ENCODE assay signal across 8 cellular contexts in genomic region chr9:112074250-112075008, GRCh38.
A peak's percentile ranks its signal among the peaks of the same experiment; 100 is the strongest.
DNase-seq lines count a peak whose midpoint lies in the region; ATAC-seq and TF ChIP-seq lines count a peak whose summit lies in the region.

No MANE protein-coding gene starts in this region.

- H3K36me3 ChIP-seq in DOHH2 (ENCODE audit: control insufficient read depth, low read length) (no peaks in the 10 kb centered on the region), NT2/D1 (ENCODE audit: insufficient read depth, insufficient read length, low read length) (peaks cover 10% of the 10 kb centered on the region)

- peaks cover 27 to 32% of the 10 kb centered on the region in 2 donors for H3K4me1 Mint-ChIP-seq in natural killer cell treated with Interleukin-12 subunit alpha and Interleukin-12 subunit beta and Interleukin-15 and Interleukin-18, amount 100 ng/mL, for 72 hours (ENCODE audit: low read depth in 2 of 2)

- peak overlapping the region; percentile 40 for H3K4me3 Mint-ChIP-seq in natural killer cell treated with Interleukin-12 subunit alpha and Interleukin-12 subunit beta and Interleukin-15 and Interleukin-18, amount 100 ng/mL, for 72 hours

- no peaks in the 10 kb centered on the region for H4K20me1 ChIP-seq in DOHH2 (ENCODE audit: control insufficient read depth, insufficient read depth, low read depth, low read length)

- H3K9ac ChIP-seq in NT2/D1 (ENCODE audit: insufficient read length, low read depth), result peak overlapping the region; percentile 6

- DNase-seq in NT2/D1 (ENCODE audit: low read depth, low spot score) (no peak), activated T-cell treated with anti-CD3 and anti-CD28 coated beads for 24 hours (ENCODE audit: low read depth) (peak; percentile 64), COR-L47 (lab: John Stamatoyannopoulos, UW) (no peak)
- DNase-seq in natural killer cell treated with Interleukin-12 subunit alpha and Interleukin-12 subunit beta and Interleukin-15 and Interleukin-18, amount 100 ng/mL, for 72 hours (ENCODE audit: low spot score), result peak; percentile 68
- DNase-seq in stimulated activated naive CD8-positive, alpha-beta T cell treated with anti-CD3 and anti-CD28 coated beads, Interleukin-15, Interleukin-2, amounts not matched to agents 100 U/mL and 50 U/mL, for 24 hours, result peak; percentile 79

- H3K4me1 ChIP-seq in DOHH2 (ENCODE audit: control insufficient read depth, low read length) (peaks cover 45% of the 10 kb centered on the region), NT2/D1 (ENCODE audit: insufficient read depth, insufficient read length) (no peaks in the 10 kb centered on the region)

- ATAC-seq in HG02885 (IDR thresholded peaks at IDR 0.05; ENCODE audit: poor library complexity, unreplicated experiment) (peak; percentile 51), esophagus mucosa (peak; percentile 71)
- ATAC-seq in natural killer cell treated with Interleukin-12 subunit alpha and Interleukin-12 subunit beta and Interleukin-15 and Interleukin-18, amount 100 ng/mL, for 72 hours, result peak; percentile 61 to 72
- ATAC-seq in stimulated activated naive CD8-positive, alpha-beta T cell treated with anti-CD3 and anti-CD28 coated beads, Interleukin-15, Interleukin-2, amounts not matched to agents 100 U/mL and 50 U/mL, for 24 hours, result peak; percentile 78

- H3K27ac Mint-ChIP-seq in natural killer cell treated with Interleukin-12 subunit alpha and Interleukin-12 subunit beta and Interleukin-15 and Interleukin-18, amount 100 ng/mL, for 72 hours, result peak overlapping the region; percentile 37 to 56

- H3K4me2 ChIP-seq in DOHH2 (ENCODE audit: low read length), result peak overlapping the region; percentile 28

- H3K4me3 ChIP-seq in DOHH2 (ENCODE audit: low read length), result no peak overlapping the region
- no peak overlapping the region for H3K4me3 ChIP-seq in NT2/D1 (ENCODE audit: insufficient read length, low read depth)

- peaks cover 3% of the 10 kb centered on the region for H3F3A ChIP-seq in DOHH2 (ENCODE audit: control insufficient read depth, insufficient read depth)

- no peaks in the 10 kb centered on the region for H3K9me3 Mint-ChIP-seq in natural killer cell treated with Interleukin-12 subunit alpha and Interleukin-12 subunit beta and Interleukin-15 and Interleukin-18, amount 100 ng/mL, for 72 hours

- H3K9me2 ChIP-seq in DOHH2 (replicated peaks; ENCODE audit: control insufficient read depth, low read length), result no peaks in the 10 kb centered on the region

- H3K9me3 ChIP-seq in DOHH2 (ENCODE audit: control insufficient read depth, insufficient read depth, low read length) (no peaks in the 10 kb centered on the region), NT2/D1 (ENCODE audit: insufficient read depth, low read length) (no peaks in the 10 kb centered on the region)

- H3K79me2 ChIP-seq in DOHH2 (ENCODE audit: control insufficient read depth, low read length), result no peaks in the 10 kb centered on the region

- no peaks in the 10 kb centered on the region for H3K27me3 Mint-ChIP-seq in natural killer cell treated with Interleukin-12 subunit alpha and Interleukin-12 subunit beta and Interleukin-15 and Interleukin-18, amount 100 ng/mL, for 72 hours

- H3K27me3 ChIP-seq in DOHH2 (ENCODE audit: control insufficient read depth, low read length) (no peaks in the 10 kb centered on the region), NT2/D1 (ENCODE audit: insufficient read depth, insufficient read length) (no peaks in the 10 kb centered on the region)

- H3K36me3 Mint-ChIP-seq in natural killer cell treated with Interleukin-12 subunit alpha and Interleukin-12 subunit beta and Interleukin-15 and Interleukin-18, amount 100 ng/mL, for 72 hours, result no peaks in the 10 kb centered on the region

- peak; percentile 97 for TF ChIP-seq CTCF in DOHH2 (IDR thresholded peaks at IDR 0.05; ENCODE audit: low read depth, low read length, poor library complexity, severe bottlenecking)

- no peak overlapping the region for H3K27ac ChIP-seq in DOHH2 (ENCODE audit: low read depth, low read length)

Comparison
In these comparisons a context has a peak if more than half of its experiments do, and no peak if none do; other contexts are left out.
1. DNase-seq: peak in activated T-cell treated with anti-CD3 and anti-CD28 coated beads for 24 hours (single experiment), natural killer cell treated with Interleukin-12 subunit alpha and Interleukin-12 subunit beta and Interleukin-15 and Interleukin-18, amount 100 ng/mL, for 72 hours (single experiment) and stimulated activated naive CD8-positive, alpha-beta T cell treated with anti-CD3 and anti-CD28 coated beads, Interleukin-15, Interleukin-2, amounts not matched to agents 100 U/mL and 50 U/mL, for 24 hours (single experiment); none in NT2/D1 (single experiment) and COR-L47 (single experiment).
2. Peak in every context shown above with its lines, with median percentiles within 50 percentile points of each other: ATAC-seq.